12 cellular contexts compared by ENCODE assay signal in genomic region chr9:70021026-70021571, GRCh38. TPM values are rescaled to one million over a fixed set of nuclear protein-coding genes. Genes with fewer than 3 reads are reported as not detected.
DNase-seq lines count a peak whose midpoint lies in the region; ATAC-seq, FAIRE-seq and TF ChIP-seq lines count a peak whose summit lies in the region.
"Had no signal": no experiment of that assay in that cellular context is flagged by ENCODE, and none has a peak within 500 bp of the region (broad histone marks: within the 10 kb centered on the region; RNA-seq: fewer than 3 reads in every experiment).

No MANE protein-coding gene starts in this region.

- no peaks in the 10 kb centered on the region for H3K9me3 ChIP-seq in HepG2 (ENCODE audit: low read length)
- H3K9me3 ChIP-seq: lower lobe of right lung had no signal

- intact Hi-C loops in HepG2 (cut with micrococcal nuclease; ENCODE audit: unreplicated experiment), result no loop called here

- no peaks in the 10 kb centered on the region for H3K4me1 ChIP-seq in HepG2 (ENCODE audit: insufficient read depth, low read length)
- H3K4me1 ChIP-seq: lower lobe of right lung had no signal

- TF ChIP-seq CTCF in choroid plexus epithelial cell (conservative IDR thresholded peaks at IDR 0.05; ENCODE audit: low read depth, low read length) (no peak), HepG2 (CRISPR knock-in tag; IDR thresholded peaks at IDR 0.05) (no peak)

- peaks cover 0 to 5% of the 10 kb centered on the region in 2 experiments; a peak in 2 of 5 replicates for H3K27me3 ChIP-seq in HepG2 (ENCODE audit: control insufficient read depth in 1 of 2, insufficient read depth in 2 of 2, low read length in 2 of 2)

- no peaks in the 10 kb centered on the region for H4K20me1 ChIP-seq in HepG2 (ENCODE audit: insufficient read depth, low read length)

- DNase-seq in AG08395 (ENCODE audit: low spot score) (peak; percentile 68), HTR-8/SVneo (ENCODE audit: insufficient read length, low spot score) (peak; percentile 40), choroid plexus epithelial cell (ENCODE audit: low read depth) (peak; percentile 79), lung microvascular endothelial cell (ENCODE audit: low read depth in 2 of 2) (peak; percentile 7 to 89), HepG2 (ENCODE audit: low spot score) (no peak), DMS153 treated with DMSO at 0.1 percent for 48 hours (lab: John Stamatoyannopoulos, UW; ENCODE audit: unreplicated experiment) (no peak)
- no peak for DNase-seq in activated effector memory CD4-positive, alpha-beta T cell treated with anti-CD3 and anti-CD28 coated beads, Interleukin-2, amount 50 U/mL, for 16 hours
- DNase-seq: activated CD4-positive, alpha-beta T cell treated with anti-CD3 and anti-CD28 coated beads, Interleukin-2, amount 50 U/mL, for 48 hours; CD8-positive, alpha-beta memory T cell; lower lobe of right lung; OCI-M1 had no signal

- TF ChIP-seq RAD21 in HepG2 (CRISPR knock-in tag; IDR thresholded peaks at IDR 0.05), result no peak

- H3K4me3 ChIP-seq in choroid plexus epithelial cell (ENCODE audit: low read depth, low read length), result no peak overlapping the region
- H3K4me3 ChIP-seq in HepG2 (replicated peaks in 1 of 3; ENCODE audit: insufficient read depth in 1 of 3, low read depth in 2 of 3, low read length in 3 of 3), result no peak overlapping the region
- H3K4me3 ChIP-seq: lower lobe of right lung had no signal

- FAIRE-seq in HTR-8/SVneo (lab: Jason Lieb, UNC) (no peak), HepG2 (lab: Jason Lieb, UNC) (no peak)

- no peak overlapping the region for H3K4me2 ChIP-seq in HepG2 (ENCODE audit: low read depth, low read length)

- POLR2A ChIA-PET in HepG2 (lab: Yijun Ruan, JAX), result no interaction called here

- H3K36me3 ChIP-seq in HepG2 (replicated peaks in 1 of 2; ENCODE audit: control insufficient read depth in 1 of 2, insufficient read depth in 2 of 2, low read length in 2 of 2), result no peaks in the 10 kb centered on the region
- H3K36me3 ChIP-seq: lower lobe of right lung had no signal

- ATAC-seq in HepG2 (no peak), HG02678 (IDR thresholded peaks at IDR 0.05; ENCODE audit: unreplicated experiment) (no peak)
- ATAC-seq: lower lobe of right lung had no signal

- no peak overlapping the region for H3K9ac ChIP-seq in HepG2 (ENCODE audit: insufficient read depth, low read depth, low read length)

- no peak overlapping the region for H2AFZ ChIP-seq in HepG2 (ENCODE audit: low read length)

- TF ChIP-seq EP300 in HepG2 (IDR thresholded peaks at IDR 0.05; ENCODE audit: low read depth in 2 of 2, low read length in 2 of 2) (no peak), HepG2 (CRISPR knock-in tag; IDR thresholded peaks at IDR 0.05; ENCODE audit: borderline replicate concordance) (no peak)

- no peak for TF ChIP-seq POLR2A in HepG2 (IDR thresholded peaks at IDR 0.05; ENCODE audit: insufficient read depth in 1 of 2, low read depth in 2 of 2, low read length in 2 of 2)

- no TSS peak for BruUV-seq in HepG2 (replicated peaks; lab: Mats Ljungman, UMichigan)

- in situ Hi-C loops in HepG2 (cut with HindIII; ENCODE audit: extremely low pct_ligation_motif_present, low pct_unique_long_range_greater_than_20kb), result no loop called here

- no peaks in the 10 kb centered on the region for H3K79me2 ChIP-seq in HepG2 (ENCODE audit: insufficient read depth, low read length)

- WGBS in HepG2 (ENCODE audit: low lambda C conversion rate), result 21% methylated on average over 5 of the region's 5 CpGs

- CTCF ChIA-PET in HepG2 (lab: Yijun Ruan, JAX; ENCODE audit: low intra/inter-chr PET ratio, low total read pairs), result no interaction called here

- no peak overlapping the region for H3K27ac ChIP-seq in HepG2 (ENCODE audit: extremely low read length, insufficient read depth, low read length)
- H3K27ac ChIP-seq: lower lobe of right lung had no signal

TF ChIP-seq in HepG2, 621 proteins besides CTCF, POLR2A, EP300 and RAD21:
- TF ChIP-seq ZBTB7A (CRISPR knock-in tag; IDR thresholded peaks at IDR 0.05) (no peak), ZSCAN30 (CRISPR knock-in tag; IDR thresholded peaks at IDR 0.05) (no peak), IRF1 (CRISPR knock-in tag; IDR thresholded peaks at IDR 0.05; ENCODE audit: low read depth) (no peak), PPARG (CRISPR knock-in tag; conservative IDR thresholded peaks at IDR 0.05) (no peak), JUNB (CRISPR knock-in tag; IDR thresholded peaks at IDR 0.05; ENCODE audit: borderline replicate concordance) (no peak), ZNF280B (CRISPR knock-in tag; IDR thresholded peaks at IDR 0.05; ENCODE audit: borderline replicate concordance) (no peak), NFATC3 (CRISPR knock-in tag; IDR thresholded peaks at IDR 0.05) (no peak), ZNF629 (CRISPR knock-in tag; conservative IDR thresholded peaks at IDR 0.05) (no peak), LCORL (IDR thresholded peaks at IDR 0.05) (no peak), LCORL (CRISPR knock-in tag; IDR thresholded peaks at IDR 0.05) (no peak), ZNF546 (CRISPR knock-in tag; conservative IDR thresholded peaks at IDR 0.05) (no peak), DNMT3B (CRISPR knock-in tag; conservative IDR thresholded peaks at IDR 0.05) (no peak)

RNA-seq across cellular contexts. Expression of gene MAMDC2, which starts 22.5 kb away (rescaled TPM):
- 0.79 and 2.6 TPM in 2 replicates for total RNA-seq in lung microvascular endothelial cell
- not detected in 2 replicates for total RNA-seq in HepG2 (2016; rRNA removed; fragmentation: Illumina TruSeq; extraction: Trizol)
- not detected in 2 replicates for total RNA-seq in HepG2 (2016; cell fraction: cytosol; rRNA removed; fragmentation: Illumina TruSeq; extraction: Trizol; ENCODE audit: low read depth)
- total RNA-seq in HepG2 (2016; cell fraction: insoluble cytoplasmic fraction; rRNA removed; fragmentation: Illumina TruSeq; extraction: Trizol), result not detected in 2 replicates
- total RNA-seq in HepG2 (2016; cell fraction: membrane; rRNA removed; fragmentation: Illumina TruSeq; extraction: Trizol), result not detected in 2 replicates
- not detected in 2 replicates for total RNA-seq in HepG2 (2016; cell fraction: nucleus; rRNA removed; fragmentation: Illumina TruSeq; extraction: Trizol)
- 0.03 TPM in 1 of 2 replicates, not detected in the other for polyA plus RNA-seq in HepG2 (2011; rRNA removed)
- 0.01 TPM in 1 of 2 replicates, not detected in the other for polyA plus RNA-seq in HepG2 (2011; cell fraction: cytosol; rRNA removed)
- polyA plus RNA-seq in HepG2 (2011; cell fraction: nucleus; rRNA removed), result not detected in 2 replicates
- not detected in 2 replicates for polyA plus RNA-seq in HepG2 (2012)
- not detected in 2 replicates for polyA plus RNA-seq in HepG2 (2016; cell fraction: cytosol; fragmentation: Illumina TruSeq; extraction: Trizol; ENCODE audit: low read depth)
- polyA plus RNA-seq in HepG2 (2016; cell fraction: insoluble cytoplasmic fraction; fragmentation: Illumina TruSeq; extraction: Trizol; ENCODE audit: low read depth), result not detected in 2 replicates
- not detected in 2 replicates for polyA plus RNA-seq in HepG2 (2016; cell fraction: membrane; fragmentation: Illumina TruSeq; extraction: Trizol; ENCODE audit: low read depth)
- polyA plus RNA-seq in HepG2 (2016; cell fraction: nucleus; fragmentation: Illumina TruSeq; extraction: Trizol; ENCODE audit: insufficient read depth, low read depth), result not detected in 2 replicates
- polyA minus RNA-seq in HepG2 (2011; rRNA and poly(A)+ RNA removed; ENCODE audit: low replicate concordance), result 0.19 TPM in 1 of 2 replicates, not detected in the other
- polyA minus RNA-seq in HepG2 (2011; cell fraction: cytosol; rRNA and poly(A)+ RNA removed), result not detected in 2 replicates
- not detected in 2 replicates for polyA minus RNA-seq in HepG2 (2011; cell fraction: nucleus; rRNA and poly(A)+ RNA removed)
- total RNA-seq: CD8-positive, alpha-beta memory T cell had no signal

Comparison
In these comparisons a context has a peak if more than half of its experiments do, and no peak if none do; other contexts are left out.
1. DNase-seq: peak in AG08395 (single experiment), HTR-8/SVneo (single experiment), choroid plexus epithelial cell (single experiment) and lung microvascular endothelial cell (2 of 2); none in HepG2 (single experiment), DMS153 treated with DMSO at 0.1 percent for 48 hours (single experiment) and activated effector memory CD4-positive, alpha-beta T cell treated with anti-CD3 and anti-CD28 coated beads, Interleukin-2, amount 50 U/mL, for 16 hours (single experiment).